ENCODE assay signal across 8 cellular contexts in genomic region chr11:64449381-64450167, GRCh38.
DNase-seq lines count a peak whose midpoint lies in the region; ATAC-seq and TF ChIP-seq lines count a peak whose summit lies in the region.

No MANE protein-coding gene starts in this region.

- no peak for TF ChIP-seq POLR2A in vagina (IDR thresholded peaks at IDR 0.05)

- peak; percentile 76 for DNase-seq in AG08395 (ENCODE audit: low spot score)
- DNase-seq in NCI-H1092 treated with DMSO at 0.1 percent for 48 hours (lab: John Stamatoyannopoulos, UW): peak; percentile 58
- peak; percentile 23 to 65 (median 50) for DNase-seq in T-helper 1 cell
- peak; percentile 33 for DNase-seq in amniotic epithelial cell (ENCODE audit: low read depth)
- peak; percentile 50 to 81 (median 70) for DNase-seq in right cardiac atrium
- DNase-seq in putamen (ENCODE audit: low spot score): peak; percentile 22
- DNase-seq in vagina (ENCODE audit: extremely low spot score in 2 of 2): no peak

- H3K36me3 ChIP-seq in vagina: no peaks in the 10 kb centered on the region

- no peaks in the 10 kb centered on the region for H3K4me1 ChIP-seq in right cardiac atrium (ENCODE audit: control insufficient read depth, insufficient read depth, low read length)
- peaks cover 18% of the 10 kb centered on the region for H3K4me1 ChIP-seq in vagina

- no peak overlapping the region for H3K4me3 ChIP-seq in right cardiac atrium (ENCODE audit: low read length)
- peak overlapping the region; percentile 28 to 41 for H3K4me3 ChIP-seq in vagina

- H3K27ac ChIP-seq in right cardiac atrium (ENCODE audit: low read length) (no peak overlapping the region), vagina (peak overlapping the region; percentile 60)

- no peaks in the 10 kb centered on the region for H3K9me3 ChIP-seq in right cardiac atrium (ENCODE audit: control insufficient read depth, low read length)
- no peaks in the 10 kb centered on the region for H3K9me3 ChIP-seq in vagina

- intact Hi-C loops in right cardiac atrium (cut with DNase I): loop anchor here (2.0 to 10.0 kb wide), 4 partner anchors 195 to 203 kb away; no protein-coding TSS in a partner anchor
- intact Hi-C loops in vagina (cut with DNase I): no loop called here

- peak; percentile 59 for ATAC-seq in GM18907 (IDR thresholded peaks at IDR 0.05; ENCODE audit: unreplicated experiment)
- ATAC-seq in right cardiac atrium: peak; percentile 78 to 88

- H3K27me3 ChIP-seq in right cardiac atrium (ENCODE audit: control insufficient read depth, insufficient read depth) (no peaks in the 10 kb centered on the region), vagina (no peaks in the 10 kb centered on the region)

- WGBS in right cardiac atrium: 24% methylated on average over 31 of the region's 31 CpGs

- peak; percentile 23 to 41 (median 23) for TF ChIP-seq CTCF in vagina (IDR thresholded peaks at IDR 0.05)

Comparison
In these comparisons a context has a peak if more than half of its experiments do, and no peak if none do; other contexts are left out.
1. DNase-seq: peak in AG08395 (single experiment), NCI-H1092 treated with DMSO at 0.1 percent for 48 hours (single experiment), T-helper 1 cell (5 of 5), amniotic epithelial cell (single experiment), right cardiac atrium (3 of 3) and putamen (single experiment); none in vagina (0 of 2).